19 cellular contexts compared by ENCODE assay signal in genomic region chr13:44147222-44147621, GRCh38.
DNase-seq lines count a peak whose midpoint lies in the region; ATAC-seq and TF ChIP-seq lines count a peak whose summit lies in the region.
"Had no signal": no experiment of that assay in that cellular context is flagged by ENCODE, and none has a peak within 500 bp of the region (broad histone marks: within the 10 kb centered on the region; RNA-seq: fewer than 3 reads in every experiment).

No MANE protein-coding gene starts in this region.

- H3K27me3 ChIP-seq in foreskin keratinocyte = no peaks in the 10 kb centered on the region
- H3K27me3 ChIP-seq: SJCRH30 had no signal

- TF ChIP-seq CTCF in foreskin keratinocyte (conservative IDR thresholded peaks at IDR 0.05) = peak; percentile 8

- ATAC-seq in foreskin keratinocyte (no peak), GM21529 (IDR thresholded peaks at IDR 0.05; ENCODE audit: unreplicated experiment) (no peak)

- peaks cover 15% of the 10 kb centered on the region for H3K4me1 ChIP-seq in foreskin keratinocyte
- H3K4me1 ChIP-seq: SJCRH30 had no signal

- H3K27ac ChIP-seq in foreskin keratinocyte = no peak overlapping the region
- H3K27ac ChIP-seq: GM23248, SJCRH30 had no signal

- DNase-seq in NCI-H1105 treated with DMSO at 0.1 percent for 48 hours (lab: John Stamatoyannopoulos, UW) = peak; percentile 90
- peak; percentile 86 for DNase-seq in NCI-H748 treated with DMSO at 0.1 percent for 48 hours (lab: John Stamatoyannopoulos, UW)
- no peak for DNase-seq in foreskin keratinocyte
- DNase-seq in activated gamma-delta T cell (lab: John Stamatoyannopoulos, UW) = no peak
- DNase-seq in activated CD4-positive, alpha-beta T cell treated with anti-CD3 and anti-CD28 coated beads, Interleukin-2, amount 50 U/mL, for 4 hours = no peak
- DNase-seq in amygdala (lab: John Stamatoyannopoulos, UW) = no peak
- DNase-seq: Calu3; CD4-positive, alpha-beta memory T cell; DMS153; GM23248; KG1; NCI-H1092; NCI-H187 treated with DMSO at 0.1 percent for 48 hours; NCI-H2107; NCI-H510A; NCI-H82; OCI-M1; SJCRH30 had no signal

Comparison
In these comparisons a context has a peak if more than half of its experiments do, and no peak if none do; other contexts are left out.
1. DNase-seq: peak in NCI-H1105 treated with DMSO at 0.1 percent for 48 hours (single experiment) and NCI-H748 treated with DMSO at 0.1 percent for 48 hours (single experiment); none in foreskin keratinocyte (0 of 2), activated gamma-delta T cell (single experiment), activated CD4-positive, alpha-beta T cell treated with anti-CD3 and anti-CD28 coated beads, Interleukin-2, amount 50 U/mL, for 4 hours (0 of 2) and amygdala (0 of 56).